Comparison of ENCODE assay signal across 17 cellular contexts in genomic region chr12:14767617-14768016, GRCh38. TPM values are rescaled to one million over a fixed set of nuclear protein-coding genes. Genes with fewer than 3 reads are reported as not detected.
DNase-seq lines count a peak whose midpoint lies in the region; ATAC-seq, FAIRE-seq and TF ChIP-seq lines count a peak whose summit lies in the region.
"Had no signal": no experiment of that assay in that cellular context is flagged by ENCODE, and none has a peak within 500 bp of the region (broad histone marks: within the 10 kb centered on the region; RNA-seq: fewer than 3 reads in every experiment).

No MANE protein-coding gene starts in this region.

- no peak overlapping the region for H2BK120ac ChIP-seq in IMR-90 (ENCODE audit: low read depth, low read length)

- H4K91ac ChIP-seq in IMR-90 (ENCODE audit: insufficient read depth, low read depth, low read length) = no peak overlapping the region

- H3K14ac ChIP-seq in IMR-90 (replicated peaks; ENCODE audit: low read depth, low read length) = no peak overlapping the region

- H4K5ac ChIP-seq in IMR-90 (ENCODE audit: low read depth, low read length) = no peak overlapping the region; the same call in 1 of the 2 replicates

- in situ Hi-C loops in IMR-90 (cut with MboI; ENCODE audit: low sequenced_read_pairs) = no loop called here

- H3K36me3 Mint-ChIP-seq in Caco-2 (ENCODE audit: insufficient read depth, unreplicated experiment) (peaks cover 77% of the 10 kb centered on the region), astrocyte (ENCODE audit: low read depth, unreplicated experiment) (peaks cover 19% of the 10 kb centered on the region), nephron (ENCODE audit: low read depth) (peaks cover 43% of the 10 kb centered on the region)

- H3K9ac ChIP-seq in IMR-90 (ENCODE audit: low read depth, low read length) = no peak overlapping the region
- no peak overlapping the region for H3K9ac ChIP-seq in astrocyte (ENCODE audit: low read length)

- H2BK5ac ChIP-seq in IMR-90 (ENCODE audit: low read depth, low read length, poor library complexity, severe bottlenecking) = no peak overlapping the region

- H2BK15ac ChIP-seq in IMR-90 (ENCODE audit: low read depth, low read length) = no peak overlapping the region

- no peak overlapping the region for H4K8ac ChIP-seq in IMR-90 (ENCODE audit: low read depth in 2 of 2, low read length in 2 of 2)

- intact Hi-C loops in Caco-2 (cut with micrococcal nuclease; ENCODE audit: unreplicated experiment) = no loop called here
- intact Hi-C loops in IMR-90 (cut with micrococcal nuclease) = no loop called here

- no peak overlapping the region for H2BK20ac ChIP-seq in IMR-90 (ENCODE audit: low read depth, low read length)

- ATAC-seq in IMR-90 (ENCODE audit: low read depth) (no peak), HG03342 (IDR thresholded peaks at IDR 0.05; ENCODE audit: unreplicated experiment) (no peak)
- ATAC-seq: heart right ventricle, K562, left lung had no signal

- H3K27ac ChIP-seq in IMR-90 (ENCODE audit: insufficient read depth, low read length) (no peak overlapping the region), astrocyte (ENCODE audit: low read depth, low read length) (no peak overlapping the region)
- H3K27ac ChIP-seq: heart right ventricle, left lung, neutrophil, WERI-Rb-1 had no signal

- no peaks in the 10 kb centered on the region for H3K9me1 ChIP-seq in IMR-90 (ENCODE audit: insufficient read depth, low read length)

- dilution Hi-C loops in IMR-90 (cut with HindIII; ENCODE audit: low sequenced_read_pairs, unreplicated experiment) = no loop called here

- no peak overlapping the region for H2AK5ac ChIP-seq in IMR-90 (ENCODE audit: low read depth, low read length)

- DNase-seq in Caco-2 (no peak), IMR-90 (no peak), astrocyte (ENCODE audit: low read depth) (no peak), SW480 (ENCODE audit: low spot score) (no peak), hippocampal formation (lab: John Stamatoyannopoulos, UW) (no peak)
- DNase-seq in activated naive CD4-positive, alpha-beta T cell treated with anti-CD3 and anti-CD28 coated beads, Interleukin-2, amount 50 U/mL, for 16 hours = no peak
- DNase-seq: heart right ventricle, left lung, NCI-H1694, SHP77, small intestine, thyroid gland, WERI-Rb-1 had no signal

- no peak overlapping the region for H3K23ac ChIP-seq in IMR-90 (ENCODE audit: low read depth, low read length)

- no CpG with 5 or more reads among the region's 1 CpG for WGBS in IMR-90 (ENCODE audit: extremely low coverage in 2 of 2, insufficient read length in 1 of 2), 2 experiments

- H4K20me1 ChIP-seq in IMR-90 (ENCODE audit: insufficient read depth, low read length) (no peaks in the 10 kb centered on the region; the same call in 1 of the 2 replicates), astrocyte (ENCODE audit: insufficient read depth, low read length) (peaks cover 13% of the 10 kb centered on the region)

- no peak overlapping the region for H3K4ac ChIP-seq in IMR-90 (ENCODE audit: low read depth, low read length)

- no peak for TF ChIP-seq RAD21 in IMR-90 (IDR thresholded peaks at IDR 0.05; ENCODE audit: low read length)

- TF ChIP-seq CTCF in Caco-2 (IDR thresholded peaks at IDR 0.05; ENCODE audit: insufficient read depth in 1 of 2, low read depth in 1 of 2, low read length in 1 of 2, severe bottlenecking in 1 of 2, unreplicated experiment in 1 of 2) (no peak), IMR-90 (conservative IDR thresholded peaks at IDR 0.05; ENCODE audit: low read depth, low read length) (no peak), astrocyte (IDR thresholded peaks at IDR 0.05; ENCODE audit: insufficient read depth, low read depth, low read length) (no peak), nephron (IDR thresholded peaks at IDR 0.05; ENCODE audit: unreplicated experiment in 3 of 3) (no peak)

- CTCF ChIA-PET in Caco-2 (lab: Charles Lee) (no interaction called here), IMR-90 (lab: Yijun Ruan, JAX) (no interaction called here)

- peak overlapping the region; percentile 65 for H3K27ac Mint-ChIP-seq in Caco-2 (ENCODE audit: unreplicated experiment)
- H3K27ac Mint-ChIP-seq in astrocyte (ENCODE audit: unreplicated experiment) = no peak overlapping the region
- H3K27ac Mint-ChIP-seq in nephron = peak overlapping the region in 2 of 3 experiments; percentile 38 to 97

- POLR2A ChIA-PET in Caco-2 (lab: Charles Lee) (no interaction called here), IMR-90 (lab: Charles Lee; ENCODE audit: unreplicated experiment) (no interaction called here)

- no peak overlapping the region for H2AK9ac ChIP-seq in IMR-90 (replicated peaks; ENCODE audit: low read depth, low read length, poor library complexity)

- H2AFZ ChIP-seq in IMR-90 (replicated peaks; ENCODE audit: low read length, poor library complexity) (no peak overlapping the region), astrocyte (ENCODE audit: low read depth, low read length) (no peak overlapping the region)

- H3K27me3 ChIP-seq in Caco-2 (replicated peaks; ENCODE audit: control insufficient read depth, insufficient read depth, low read length) = no peaks in the 10 kb centered on the region
- H3K27me3 ChIP-seq in IMR-90 (ENCODE audit: control insufficient read depth, insufficient read depth, low read length) = no peaks in the 10 kb centered on the region
- H3K27me3 ChIP-seq in astrocyte (ENCODE audit: insufficient read depth, low read length) = no peaks in the 10 kb centered on the region
- H3K27me3 ChIP-seq: heart right ventricle, thyroid gland had no signal

- no peak overlapping the region for H3K4me3 ChIP-seq in Caco-2 (ENCODE audit: low read depth, low read length)
- no peak overlapping the region for H3K4me3 ChIP-seq in IMR-90 (ENCODE audit: insufficient read depth, low read depth, low read length)
- H3K4me3 ChIP-seq in astrocyte (ENCODE audit: insufficient read depth, low read depth, low read length) = no peak overlapping the region
- H3K4me3 ChIP-seq: K562, thyroid gland had no signal

- H3K4me1 Mint-ChIP-seq in Caco-2 (ENCODE audit: low read depth, unreplicated experiment) (peaks cover 20% of the 10 kb centered on the region), astrocyte (ENCODE audit: low read depth, unreplicated experiment) (peaks cover 9% of the 10 kb centered on the region), nephron (peaks cover 30% of the 10 kb centered on the region)

- no peak for FAIRE-seq in astrocyte (lab: Jason Lieb, UNC)
- FAIRE-seq: K562, small intestine had no signal

- H3K79me2 ChIP-seq in astrocyte (ENCODE audit: insufficient read depth, low read length) = peaks cover 15% of the 10 kb centered on the region

- peak overlapping the region; percentile 25; the same call in 1 of the 2 replicates for H3K4me2 ChIP-seq in IMR-90 (ENCODE audit: low read depth, low read length)
- peak overlapping the region; percentile 12 for H3K4me2 ChIP-seq in astrocyte (ENCODE audit: low read length)

- peaks cover 0 to 29% of the 10 kb centered on the region in 2 experiments; a peak in 3 of 4 replicates for H3K79me1 ChIP-seq in IMR-90 (ENCODE audit: low read depth in 1 of 2, low read length in 2 of 2)

- H3K9me3 ChIP-seq in Caco-2 (peaks cover 13% of the 10 kb centered on the region; the same call in 1 of the 2 replicates), IMR-90 (ENCODE audit: control insufficient read depth, insufficient read depth, low read length) (no peaks in the 10 kb centered on the region), astrocyte (ENCODE audit: insufficient read depth, low read depth, low read length) (no peaks in the 10 kb centered on the region)
- H3K9me3 ChIP-seq: left lung, neutrophil, thyroid gland had no signal

- BruUV-seq in Caco-2 (replicated peaks; lab: Mats Ljungman, UMichigan) (no TSS peak), IMR-90 (replicated peaks; lab: Mats Ljungman, UMichigan) (no TSS peak)

- H3K4me1 ChIP-seq in Caco-2 (peaks cover 13% of the 10 kb centered on the region; the same call in 1 of the 2 replicates), IMR-90 (ENCODE audit: control insufficient read depth, insufficient read depth, low read length) (no peaks in the 10 kb centered on the region), astrocyte (ENCODE audit: insufficient read depth, low read length) (peaks cover 8% of the 10 kb centered on the region)

- H3K36me3 ChIP-seq in Caco-2 (ENCODE audit: control insufficient read depth, insufficient read depth, low read length) (peaks cover 2% of the 10 kb centered on the region; the same call in 1 of the 2 replicates), IMR-90 (ENCODE audit: control insufficient read depth, insufficient read depth, low read length) (no peaks in the 10 kb centered on the region), astrocyte (ENCODE audit: insufficient read depth, low read length) (peaks cover 3% of the 10 kb centered on the region)
- H3K36me3 ChIP-seq: left lung, thyroid gland had no signal

- H3K9me3 Mint-ChIP-seq in Caco-2 (ENCODE audit: unreplicated experiment) (peaks cover 11% of the 10 kb centered on the region), astrocyte (ENCODE audit: unreplicated experiment) (peaks cover 3% of the 10 kb centered on the region), nephron (peaks cover 4% of the 10 kb centered on the region)

- no peak overlapping the region for H3K18ac ChIP-seq in IMR-90 (ENCODE audit: low read depth, low read length)

- H3K56ac ChIP-seq in IMR-90 (ENCODE audit: extremely low read depth, insufficient read depth, low read length) = no peak overlapping the region

- H3K4me3 Mint-ChIP-seq in Caco-2 (ENCODE audit: unreplicated experiment) (no peak overlapping the region), astrocyte (ENCODE audit: unreplicated experiment) (peak overlapping the region; percentile 96), nephron (peak overlapping the region; percentile 35 to 96 (median 42))

- H3K27me3 Mint-ChIP-seq in Caco-2 (ENCODE audit: insufficient read depth, unreplicated experiment) (no peaks in the 10 kb centered on the region), astrocyte (ENCODE audit: low read depth, unreplicated experiment) (no peaks in the 10 kb centered on the region), nephron (ENCODE audit: low read depth) (no peaks in the 10 kb centered on the region)

- no peak for TF ChIP-seq POLR2A in IMR-90 (IDR thresholded peaks at IDR 0.05; ENCODE audit: low read depth, low read length)

RNA-seq across cellular contexts. Expression of gene WBP11, which starts 35.7 kb away (rescaled TPM):
- total RNA-seq in Caco-2 (2022) = 159 and 184 TPM in 2 replicates
- total RNA-seq in IMR-90 (2012; rRNA removed) = 2.5 and 3.9 TPM in 2 replicates
- 18.1 and 18.3 TPM in 2 replicates for polyA plus RNA-seq in IMR-90 (2012; rRNA removed)
- polyA plus RNA-seq in IMR-90 (2012; cell fraction: cytosol; rRNA removed) = 5.3 and 7.4 TPM in 2 replicates
- 9.1 and 17.6 TPM in 2 replicates for polyA plus RNA-seq in IMR-90 (2012; cell fraction: nucleus; rRNA removed; ENCODE audit: low replicate concordance)
- total RNA-seq in astrocyte = 67.1 and 72.1 TPM in 2 replicates

RNA-seq across cellular contexts. Expression of gene C12orf60, which starts 35.9 kb away (rescaled TPM):
- total RNA-seq in Caco-2 (2022) = 1.8 and 2.8 TPM in 2 replicates
- 1.1 TPM in 2 replicates for total RNA-seq in IMR-90 (2012; rRNA removed)
- polyA plus RNA-seq in IMR-90 (2012; rRNA removed) = 0.57 and 1.1 TPM in 2 replicates
- 0.29 and 0.74 TPM in 2 replicates for polyA plus RNA-seq in IMR-90 (2012; cell fraction: cytosol; rRNA removed)
- 0.62 and 1.1 TPM in 2 replicates for polyA plus RNA-seq in IMR-90 (2012; cell fraction: nucleus; rRNA removed; ENCODE audit: low replicate concordance)
- 1.7 and 2.0 TPM in 2 replicates for total RNA-seq in astrocyte

RNA-seq across cellular contexts. Expression of gene SMCO3, which starts 46.4 kb away (rescaled TPM):
- total RNA-seq in Caco-2 (2022) (not detected in 2 replicates), IMR-90 (2012; rRNA removed) (under 0.01 TPM in 2 replicates), astrocyte (0.57 and 0.84 TPM in 2 replicates)
- 0.07 TPM in 1 of 2 replicates, not detected in the other for polyA plus RNA-seq in IMR-90 (2012; rRNA removed)
- not detected in 2 replicates for polyA plus RNA-seq in IMR-90 (2012; cell fraction: cytosol; rRNA removed)
- not detected in 2 replicates for polyA plus RNA-seq in IMR-90 (2012; cell fraction: nucleus; rRNA removed; ENCODE audit: low replicate concordance)
- total RNA-seq: K562 had no signal

Comparison
In these comparisons a context has a peak if more than half of its experiments do, and no peak if none do; other contexts are left out.
1. RNA of gene WBP11, which starts 35.7 kb away (total RNA-seq): 159 to 184 TPM in Caco-2 and 67.1 to 72.1 TPM in astrocyte; 2.5 to 3.9 TPM in IMR-90; every median in the first group is over 10 times any median in the second.